ENCODE assay signal across 1 cellular context in genomic region chr3:130242850-130243569, GRCh38.
TF ChIP-seq lines count a peak whose summit lies in the region.

No MANE protein-coding gene starts in this region.

TF ChIP-seq in K562, 482 proteins besides CTCF, POLR2A, EP300 and RAD21 (continued from another document and continues in another):
- no peak for TF ChIP-seq HINFP (tag; conservative IDR thresholded peaks at IDR 0.05; ENCODE audit: low read depth)
- TF ChIP-seq CHD4 (IDR thresholded peaks at IDR 0.05; ENCODE audit: insufficient read depth, insufficient replicate concordance, low read depth, low read length, poor library complexity, severe bottlenecking) = no peak
- peak; percentile 45 for TF ChIP-seq SOX6 (IDR thresholded peaks at IDR 0.05)
- no peak for TF ChIP-seq ILK (tag; IDR thresholded peaks at IDR 0.05; ENCODE audit: borderline replicate concordance, low read depth)
- no peak for TF ChIP-seq ZNF395 (CRISPR knock-in tag; IDR thresholded peaks at IDR 0.05)
- TF ChIP-seq FOXA1 (IDR thresholded peaks at IDR 0.05; ENCODE audit: borderline replicate concordance) = 0 out of 2 replicates have a peak, but pooled peaks have one; percentile 13
- TF ChIP-seq STAG1 (CRISPR knock-in tag; IDR thresholded peaks at IDR 0.05; ENCODE audit: borderline replicate concordance) = no peak
- TF ChIP-seq RFX1 (IDR thresholded peaks at IDR 0.05) = peak; percentile 32; the same call in 1 of the 2 replicates
- no peak for TF ChIP-seq RNF219 (CRISPR knock-in tag; IDR thresholded peaks at IDR 0.05)
- TF ChIP-seq ZNF175 (CRISPR knock-in tag; IDR thresholded peaks at IDR 0.05; ENCODE audit: low read depth) = no peak
- 0 out of 4 replicates have a peak, but pooled peaks of 1 of the 2 experiments have one; percentile 22 for TF ChIP-seq FOXK2 (conservative IDR thresholded peaks at IDR 0.05 in 1 of 2, IDR thresholded peaks at IDR 0.05 in 1 of 2; ENCODE audit: low read depth in 2 of 2)
- peak; percentile 29; the same call in 1 of the 2 replicates for TF ChIP-seq NFIC (IDR thresholded peaks at IDR 0.05)
- no peak for TF ChIP-seq FOXP4 (CRISPR knock-in tag; IDR thresholded peaks at IDR 0.05; ENCODE audit: borderline replicate concordance)
- TF ChIP-seq MITF (IDR thresholded peaks at IDR 0.05) = no peak
- no peak for TF ChIP-seq ID3 (CRISPR knock-in tag; IDR thresholded peaks at IDR 0.05)
- no peak for TF ChIP-seq ID3 (tag; IDR thresholded peaks at IDR 0.05)
- 0 out of 2 replicates have a peak, but pooled peaks have one; percentile 33 for TF ChIP-seq SMARCA4 (IDR thresholded peaks at IDR 0.05)
- TF ChIP-seq ZNF316 (IDR thresholded peaks at IDR 0.05) = no peak
- TF ChIP-seq PKNOX1 (IDR thresholded peaks at IDR 0.05) = peak; percentile 86
- TF ChIP-seq CC2D1A (IDR thresholded peaks at IDR 0.05) = 0 out of 2 replicates have a peak, but pooled peaks have one; percentile 52
- no peak for TF ChIP-seq ZNF507 (tag; conservative IDR thresholded peaks at IDR 0.05)
- TF ChIP-seq CBFA2T2 (conservative IDR thresholded peaks at IDR 0.05) = peak; percentile 72
- no peak for TF ChIP-seq NFYB (IDR thresholded peaks at IDR 0.05; ENCODE audit: extremely low read depth, insufficient read length)
- no peak for TF ChIP-seq AFF1 (IDR thresholded peaks at IDR 0.05; ENCODE audit: low read depth in 1 of 2, partially characterized antibody in 2 of 2)
- TF ChIP-seq ARNT (IDR thresholded peaks at IDR 0.05) = 0 out of 4 replicates have a peak, but pooled peaks of 1 of the 2 experiments have one; percentile 31
- TF ChIP-seq XRCC4 (IDR thresholded peaks at IDR 0.05; ENCODE audit: extremely low read depth, insufficient read depth, insufficient read length) = no peak
- TF ChIP-seq DPF2 (IDR thresholded peaks at IDR 0.05) = peak; percentile 66
- peak; percentile 56; the same call in 1 of the 2 replicates for TF ChIP-seq EHMT2 (IDR thresholded peaks at IDR 0.05)
- TF ChIP-seq RBM22 (IDR thresholded peaks at IDR 0.05; ENCODE audit: low read depth, low read length, poor library complexity, severe bottlenecking) = no peak
